In genomic region chr18:36130883-36131653, GRCh38 we compare ENCODE assay signal across 9 cellular contexts. TPM values are rescaled to one million over a fixed set of nuclear protein-coding genes. Genes with fewer than 3 reads are reported as not detected.
A peak's percentile ranks its signal among the peaks of the same experiment; 100 is the strongest.
DNase-seq lines count a peak whose midpoint lies in the region; ATAC-seq and TF ChIP-seq lines count a peak whose summit lies in the region.
"Had no signal": no experiment of that assay in that cellular context is flagged by ENCODE, and none has a peak within 500 bp of the region (broad histone marks: within the 10 kb centered on the region; RNA-seq: fewer than 3 reads in every experiment).

No MANE protein-coding gene starts in this region.

- peak overlapping the region; percentile 96 for H3K4me3 Mint-ChIP-seq in MCF 10A (ENCODE audit: unreplicated experiment)

- POLR2A ChIA-PET in MCF 10A (lab: Yijun Ruan, JAX), result interaction anchor here (0.7 to 4.6 kb wide), 12 partner anchors 9 to 666 kb away, joined by 3 to 92 read pairs (median 9); partner anchors contain the start of genes MOCOS, RMP24 and RPRD1A

- peaks cover 37% of the 10 kb centered on the region for H3K36me3 Mint-ChIP-seq in MCF 10A (ENCODE audit: insufficient read depth, unreplicated experiment)

- H3K9ac ChIP-seq in HUES48 (ENCODE audit: low read depth, low read length), result no peak overlapping the region

- intact Hi-C loops in MCF 10A (cut with micrococcal nuclease), result no loop called here

- peak overlapping the region; percentile 97 for H3K27ac Mint-ChIP-seq in MCF 10A (ENCODE audit: low read depth, unreplicated experiment)

- no peak overlapping the region for H3K27ac ChIP-seq in HUES48 (ENCODE audit: low read depth, low read length)
- peak overlapping the region; percentile 96 for H3K27ac ChIP-seq in muscle layer of duodenum (ENCODE audit: low read length)

- ATAC-seq in GM21526 (IDR thresholded peaks at IDR 0.05; ENCODE audit: low FRiP score, unreplicated experiment), result no peak
- ATAC-seq in GM18909 (IDR thresholded peaks at IDR 0.05; ENCODE audit: poor library complexity, unreplicated experiment), result no peak

- no peaks in the 10 kb centered on the region for H3K27me3 Mint-ChIP-seq in MCF 10A (ENCODE audit: insufficient read depth, unreplicated experiment)

- BruUV-seq in MCF 10A (replicated peaks; lab: Mats Ljungman, UMichigan), result no TSS peak

- H3K4me3 ChIP-seq in AG09309 (ENCODE audit: control insufficient read depth, low read depth, low read length) (peak overlapping the region; percentile 98), HUES48 (ENCODE audit: low read depth, low read length) (peak overlapping the region; percentile 98), muscle layer of duodenum (ENCODE audit: low read depth in 1 of 2, low read length in 2 of 2) (peak overlapping the region; percentile 78 to 100)

- no peaks in the 10 kb centered on the region for H3K27me3 ChIP-seq in HUES48 (ENCODE audit: control insufficient read depth, insufficient read depth, low read length)
- H3K27me3 ChIP-seq in muscle layer of duodenum (ENCODE audit: low read depth, low read length), result no peaks in the 10 kb centered on the region

- no peaks in the 10 kb centered on the region for H3K9me3 Mint-ChIP-seq in MCF 10A (ENCODE audit: unreplicated experiment)

- TF ChIP-seq CTCF in AG09309 (IDR thresholded peaks at IDR 0.05; ENCODE audit: control insufficient read depth, insufficient read depth, low read depth, low read length, missing control alignments) (no peak), MCF 10A (IDR thresholded peaks at IDR 0.05; ENCODE audit: unreplicated experiment) (no peak)

- H3K4me1 ChIP-seq in HUES48 (ENCODE audit: control insufficient read depth, insufficient read depth, low read length), result peaks cover 6% of the 10 kb centered on the region
- H3K4me1 ChIP-seq in muscle layer of duodenum (ENCODE audit: control insufficient read depth in 1 of 2, insufficient read depth in 2 of 2, low read length in 2 of 2), result peaks cover 18 to 31% of the 10 kb centered on the region in 2 donors

- peaks cover 37% of the 10 kb centered on the region for H3K4me1 Mint-ChIP-seq in MCF 10A (ENCODE audit: insufficient read depth, unreplicated experiment)

- H3K9me3 ChIP-seq in HUES48 (ENCODE audit: control insufficient read depth, insufficient read depth, low read length) (no peaks in the 10 kb centered on the region), muscle layer of duodenum (ENCODE audit: control insufficient read depth in 1 of 2, low read length in 2 of 2) (no peaks in the 10 kb centered on the region)

- H3K36me3 ChIP-seq in HUES48 (ENCODE audit: control insufficient read depth, insufficient read depth, low read length) (peaks cover 42% of the 10 kb centered on the region), muscle layer of duodenum (ENCODE audit: control insufficient read depth in 1 of 2, insufficient read depth in 2 of 2, low read length in 2 of 2) (peaks cover 0 to 4% of the 10 kb centered on the region in 2 donors)

- CTCF ChIA-PET in MCF 10A (lab: Yijun Ruan, JAX), result interaction anchor here (0.6 to 1.8 kb wide), 5 partner anchors 59 to 153 kb away, joined by 3 to 7 read pairs (median 3); no protein-coding TSS in a partner anchor

- DNase-seq in AG09309 (ENCODE audit: low read depth) (no peak), MCF 10A (ENCODE audit: unreplicated experiment) (no peak), SKM-1 treated with dmso at 0.1 percent for 144 hours (lab: John Stamatoyannopoulos, UW; ENCODE audit: unreplicated experiment) (no peak), pons (ENCODE audit: low spot score) (no peak)
- DNase-seq: NCI-H2029 treated with DMSO at 0.1 percent for 48 hours had no signal

RNA-seq across cellular contexts. Expression of gene ELP2, which starts 1.4 kb away (rescaled TPM):
- 100 and 105 TPM in 2 replicates for total RNA-seq in MCF 10A (2022)

RNA-seq across cellular contexts. Expression of gene SLC39A6, which starts 1.9 kb away (rescaled TPM):
- total RNA-seq in MCF 10A (2022), result 49.7 and 53.5 TPM in 2 replicates

RNA-seq across cellular contexts. Expression of gene MOCOS, which starts 56.2 kb away (rescaled TPM):
- total RNA-seq in MCF 10A (2022), result 69.1 and 81.1 TPM in 2 replicates
